In genomic region chr16:3569851-3570250, GRCh38 we compare ENCODE assay signal across 15 cellular contexts. TPM values are rescaled to one million over a fixed set of nuclear protein-coding genes. Genes with fewer than 3 reads are reported as not detected.
DNase-seq lines count a peak whose midpoint lies in the region; ATAC-seq, FAIRE-seq and TF ChIP-seq lines count a peak whose summit lies in the region.
"Had no signal": no experiment of that assay in that cellular context is flagged by ENCODE, and none has a peak within 500 bp of the region (broad histone marks: within the 10 kb centered on the region; RNA-seq: fewer than 3 reads in every experiment).

No MANE protein-coding gene starts in this region.

- H3K23me2 ChIP-seq in H1 (ENCODE audit: low read depth, low read length), result no peaks in the 10 kb centered on the region

- no peak overlapping the region for H2BK12ac ChIP-seq in H1 (ENCODE audit: low read depth, low read length)

- H3K4me2 ChIP-seq in H1 (ENCODE audit: insufficient read depth in 1 of 2, low read depth in 2 of 2, low read length in 2 of 2), result no peak overlapping the region
- H3K4me2 ChIP-seq: BLaER1 treated with 17β-estradiol and CSF1 and Interleukin-3, amounts not matched to agents 10 nM and 100 nM had no signal

- no peak overlapping the region for H3K56ac ChIP-seq in H1 (replicated peaks; ENCODE audit: insufficient read length, low read depth, low read length)

- no peak for TF ChIP-seq POLR2A in H1 (IDR thresholded peaks at IDR 0.05; ENCODE audit: control extremely low read depth in 1 of 2, low read depth in 2 of 2, low read length in 2 of 2)

- TF ChIP-seq RAD21 in H1 (IDR thresholded peaks at IDR 0.05 in 1 of 2, conservative IDR thresholded peaks at IDR 0.05 in 1 of 2; ENCODE audit: low read depth in 2 of 2, low read length in 2 of 2), result no peak

- H3K9me3 ChIP-seq in H1 (ENCODE audit: insufficient read depth in 2 of 2, low read depth in 1 of 2, low read length in 1 of 2), result 0 out of 4 replicates have a peak, but pooled peaks cover 4 to 6% of the 10 kb centered on the region in 2 experiments

- ATAC-seq in natural killer cell (no peak), HG02571 (IDR thresholded peaks at IDR 0.05; ENCODE audit: unreplicated experiment) (no peak)
- no peak for ATAC-seq in natural killer cell treated with Interleukin-12 subunit alpha and Interleukin-12 subunit beta and Interleukin-15 and Interleukin-18, amount 100 ng/mL, for 72 hours
- ATAC-seq in activated T-helper 17 cell treated with anti-CD3 and anti-CD28 coated beads, Interleukin-2, amount 50 U/mL, for 72 hours (replicated peaks), result no peak
- no peak for ATAC-seq in stimulated activated naive B cell treated with anti-CD40 and anti-IgM and Interleukin-4, amounts not matched to agents 10 μg/mL and 1 μg/mL and 100 μg/mL, for 72 hours (replicated peaks)

- no peaks in the 10 kb centered on the region for H3K79me2 ChIP-seq in H1 (ENCODE audit: control insufficient read depth in 1 of 2, insufficient read depth in 2 of 2, low read length in 2 of 2)

- H3K36me3 Mint-ChIP-seq in natural killer cell, result peaks cover 9% of the 10 kb centered on the region
- peaks cover 9% of the 10 kb centered on the region for H3K36me3 Mint-ChIP-seq in natural killer cell treated with Interleukin-12 subunit alpha and Interleukin-12 subunit beta and Interleukin-15 and Interleukin-18, amount 100 ng/mL, for 72 hours
- peaks cover 59% of the 10 kb centered on the region for H3K36me3 Mint-ChIP-seq in activated T-helper 17 cell treated with anti-CD3 and anti-CD28 coated beads, Interleukin-2, amount 50 U/mL, for 72 hours (ENCODE audit: low read depth)
- peaks cover 13 to 23% of the 10 kb centered on the region in 2 donors for H3K36me3 Mint-ChIP-seq in stimulated activated naive B cell treated with anti-CD40 and anti-IgM and Interleukin-4, amounts not matched to agents 10 μg/mL and 1 μg/mL and 100 μg/mL, for 72 hours

- H3K4me3 ChIP-seq in H1 (ENCODE audit: extremely low read depth in 1 of 4, insufficient read depth in 2 of 4, low read depth in 3 of 4, low read length in 4 of 4), result no peak overlapping the region

- 93% methylated on average over 2 of the region's 2 CpGs; no CpG with 5 or more reads in 1 of the 2 experiments for WGBS in H1 (ENCODE audit: extremely low coverage in 1 of 2, insufficient coverage in 1 of 2, insufficient read length in 1 of 2, insufficient replicate concordance in 2 of 2, low coverage in 1 of 2, low lambda C conversion rate in 2 of 2, missing lambda C conversion rate in 1 of 2), 2 experiments

- no peak overlapping the region for H4K8ac ChIP-seq in H1 (ENCODE audit: extremely low read depth, insufficient read depth, low read length)

- no peak overlapping the region for H3K23ac ChIP-seq in H1 (ENCODE audit: insufficient read length)

- H3K27me3 Mint-ChIP-seq in natural killer cell (ENCODE audit: low read depth in 2 of 2), result no peaks in the 10 kb centered on the region
- no peaks in the 10 kb centered on the region for H3K27me3 Mint-ChIP-seq in natural killer cell treated with Interleukin-12 subunit alpha and Interleukin-12 subunit beta and Interleukin-15 and Interleukin-18, amount 100 ng/mL, for 72 hours
- no peaks in the 10 kb centered on the region for H3K27me3 Mint-ChIP-seq in activated T-helper 17 cell treated with anti-CD3 and anti-CD28 coated beads, Interleukin-2, amount 50 U/mL, for 72 hours
- no peaks in the 10 kb centered on the region for H3K27me3 Mint-ChIP-seq in stimulated activated naive B cell treated with anti-CD40 and anti-IgM and Interleukin-4, amounts not matched to agents 10 μg/mL and 1 μg/mL and 100 μg/mL, for 72 hours
- H3K27me3 Mint-ChIP-seq: B cell had no signal

- POLR2A ChIA-PET in H1 (lab: Charles Lee; ENCODE audit: partially characterized antibody), result interaction anchor here (0.8 kb wide), 1 partner anchor 10 kb away, joined by 3 read pairs; no protein-coding TSS in a partner anchor

- no peak overlapping the region for H3K4me3 Mint-ChIP-seq in natural killer cell
- H3K4me3 Mint-ChIP-seq in natural killer cell treated with Interleukin-12 subunit alpha and Interleukin-12 subunit beta and Interleukin-15 and Interleukin-18, amount 100 ng/mL, for 72 hours, result no peak overlapping the region
- H3K4me3 Mint-ChIP-seq in activated T-helper 17 cell treated with anti-CD3 and anti-CD28 coated beads, Interleukin-2, amount 50 U/mL, for 72 hours, result no peak overlapping the region
- no peak overlapping the region for H3K4me3 Mint-ChIP-seq in stimulated activated naive B cell treated with anti-CD40 and anti-IgM and Interleukin-4, amounts not matched to agents 10 μg/mL and 1 μg/mL and 100 μg/mL, for 72 hours
- H3K4me3 Mint-ChIP-seq: B cell, H9 had no signal

- H3K18ac ChIP-seq in H1 (ENCODE audit: extremely low read depth, low read length), result no peak overlapping the region

- H3K4me1 Mint-ChIP-seq in natural killer cell, result peaks cover 22 to 26% of the 10 kb centered on the region in 2 donors
- H3K4me1 Mint-ChIP-seq in natural killer cell treated with Interleukin-12 subunit alpha and Interleukin-12 subunit beta and Interleukin-15 and Interleukin-18, amount 100 ng/mL, for 72 hours (ENCODE audit: low read depth in 2 of 2), result peaks cover 7 to 13% of the 10 kb centered on the region in 2 donors
- H3K4me1 Mint-ChIP-seq in activated T-helper 17 cell treated with anti-CD3 and anti-CD28 coated beads, Interleukin-2, amount 50 U/mL, for 72 hours, result no peaks in the 10 kb centered on the region
- H3K4me1 Mint-ChIP-seq in stimulated activated naive B cell treated with anti-CD40 and anti-IgM and Interleukin-4, amounts not matched to agents 10 μg/mL and 1 μg/mL and 100 μg/mL, for 72 hours, result peaks cover 3 to 6% of the 10 kb centered on the region in 2 donors

- no peak for TF ChIP-seq EP300 in H1 (IDR thresholded peaks at IDR 0.05; ENCODE audit: borderline replicate concordance in 1 of 2, low read depth in 2 of 2, low read length in 2 of 2)

- no peak overlapping the region for H2BK15ac ChIP-seq in H1 (ENCODE audit: low read length)

- no peak for TF ChIP-seq CTCF in natural killer cell (IDR thresholded peaks at IDR 0.05)
- no peak for TF ChIP-seq CTCF in H1 (IDR thresholded peaks at IDR 0.05; ENCODE audit: control extremely low read depth in 1 of 3, insufficient read depth in 1 of 3, low read depth in 1 of 3, low read length in 3 of 3)

- no peak for DNase-seq in natural killer cell
- no peak for DNase-seq in natural killer cell treated with Interleukin-12 subunit alpha and Interleukin-12 subunit beta and Interleukin-15 and Interleukin-18, amount 100 ng/mL, for 72 hours (ENCODE audit: low spot score)
- no peak for DNase-seq in H1 (ENCODE audit: low read depth in 1 of 2, low spot score in 2 of 2)
- DNase-seq in stimulated activated naive B cell treated with anti-CD40 and anti-IgM and Interleukin-4, amounts not matched to agents 10 μg/mL and 1 μg/mL and 100 μg/mL, for 72 hours, result no peak
- no peak for DNase-seq in GM19238 (ENCODE audit: insufficient read length, low spot score)
- DNase-seq: Caco-2, GOT3, H9 had no signal

- H2AFZ ChIP-seq in H1 (ENCODE audit: low read length), result no peak overlapping the region

- H3K14ac ChIP-seq in H1 (ENCODE audit: insufficient read length), result no peak overlapping the region

- H3K27me3 ChIP-seq in H1 (replicated peaks in 1 of 4; ENCODE audit: control insufficient read depth in 3 of 4, extremely low read depth in 1 of 4, insufficient read depth in 3 of 4, low read length in 3 of 4), result no peaks in the 10 kb centered on the region
- H3K27me3 ChIP-seq: BLaER1 treated with 17β-estradiol and CSF1 and Interleukin-3, amounts not matched to agents 10 nM and 100 nM had no signal

- no peak overlapping the region for H2BK20ac ChIP-seq in H1 (ENCODE audit: low read length)

- no peak for FAIRE-seq in H1 (lab: Jason Lieb, UNC)
- FAIRE-seq: D721Med, G401.6, GM12891 had no signal

- peak overlapping the region; percentile 74 to 77 for H3K27ac Mint-ChIP-seq in natural killer cell
- H3K27ac Mint-ChIP-seq in natural killer cell treated with Interleukin-12 subunit alpha and Interleukin-12 subunit beta and Interleukin-15 and Interleukin-18, amount 100 ng/mL, for 72 hours, result no peak overlapping the region
- peak overlapping the region; percentile 53 for H3K27ac Mint-ChIP-seq in activated T-helper 17 cell treated with anti-CD3 and anti-CD28 coated beads, Interleukin-2, amount 50 U/mL, for 72 hours
- H3K27ac Mint-ChIP-seq in stimulated activated naive B cell treated with anti-CD40 and anti-IgM and Interleukin-4, amounts not matched to agents 10 μg/mL and 1 μg/mL and 100 μg/mL, for 72 hours, result no peak overlapping the region
- H3K27ac Mint-ChIP-seq: B cell, H9 had no signal

- H4K91ac ChIP-seq in H1 (replicated peaks; ENCODE audit: insufficient read length, low read length), result no peak overlapping the region

- no peaks in the 10 kb centered on the region for H4K20me1 ChIP-seq in H1 (replicated peaks in 1 of 2; ENCODE audit: control insufficient read depth in 1 of 2, insufficient read depth in 2 of 2, low read length in 2 of 2)

- no peak overlapping the region for H3K9ac ChIP-seq in H1 (replicated peaks in 1 of 4; ENCODE audit: extremely low read depth in 1 of 4, low read depth in 3 of 4, low read length in 3 of 4)
- H3K9ac ChIP-seq: BLaER1 treated with 17β-estradiol and CSF1 and Interleukin-3, amounts not matched to agents 10 nM and 100 nM had no signal

- H2BK5ac ChIP-seq in H1 (ENCODE audit: low read depth, low read length), result no peak overlapping the region

- intact Hi-C loops in natural killer cell (cut with micrococcal nuclease), result no loop called here

- CTCF ChIA-PET in H1 (lab: Charles Lee; ENCODE audit: partially characterized antibody), result interaction anchor here (0.8 kb wide), 1 partner anchor 60 kb away, joined by 3 read pairs; no protein-coding TSS in a partner anchor

- peaks cover 3 to 4% of the 10 kb centered on the region in 2 donors for H3K9me3 Mint-ChIP-seq in natural killer cell
- H3K9me3 Mint-ChIP-seq in natural killer cell treated with Interleukin-12 subunit alpha and Interleukin-12 subunit beta and Interleukin-15 and Interleukin-18, amount 100 ng/mL, for 72 hours, result peaks cover 6% of the 10 kb centered on the region
- no peaks in the 10 kb centered on the region for H3K9me3 Mint-ChIP-seq in activated T-helper 17 cell treated with anti-CD3 and anti-CD28 coated beads, Interleukin-2, amount 50 U/mL, for 72 hours
- peaks cover 5 to 7% of the 10 kb centered on the region in 2 donors for H3K9me3 Mint-ChIP-seq in stimulated activated naive B cell treated with anti-CD40 and anti-IgM and Interleukin-4, amounts not matched to agents 10 μg/mL and 1 μg/mL and 100 μg/mL, for 72 hours

- H4K5ac ChIP-seq in H1 (ENCODE audit: insufficient read length, low read depth, low read length), result no peak overlapping the region

- no peaks in the 10 kb centered on the region for H3K36me3 ChIP-seq in H1 (ENCODE audit: control insufficient read depth in 2 of 4, insufficient read depth in 4 of 4, low read length in 3 of 4)

- peaks cover 0 to 4% (median 2%) of the 10 kb centered on the region in 4 experiments; a peak in 2 of 7 replicates for H3K4me1 ChIP-seq in H1 (replicated peaks in 1 of 4; ENCODE audit: control insufficient read depth in 3 of 4, insufficient read depth in 4 of 4, low read length in 3 of 4)
- H3K4me1 ChIP-seq: Caco-2 had no signal

- no peak overlapping the region for H3K4ac ChIP-seq in H1 (replicated peaks; ENCODE audit: insufficient read length, low read depth, low read length)

- H2BK120ac ChIP-seq in H1 (replicated peaks; ENCODE audit: low read depth, low read length), result no peak overlapping the region

- H3K79me1 ChIP-seq in H1 (ENCODE audit: low read depth, low read length), result no peaks in the 10 kb centered on the region

- no peak overlapping the region for H3K27ac ChIP-seq in H1 (ENCODE audit: low read depth, low read length)
- H3K27ac ChIP-seq: BLaER1 treated with 17β-estradiol and CSF1 and Interleukin-3, amounts not matched to agents 10 nM and 100 nM had no signal

- H2AK5ac ChIP-seq in H1 (ENCODE audit: low read depth, low read length), result no peak overlapping the region

RNA-seq across cellular contexts. Expression of gene NLRC3, which starts 7.4 kb away (rescaled TPM):
- 100 to 1,000 TPM in 2 of 3 donors, 10 to 100 TPM in 1; 98.8 to 145 (median 133) TPM for total RNA-seq in natural killer cell
- 10 to 100 TPM; 48.3 to 61.8 TPM for total RNA-seq in natural killer cell treated with Interleukin-12 subunit alpha and Interleukin-12 subunit beta and Interleukin-15 and Interleukin-18, amount 100 ng/mL, for 72 hours
- 10 to 100 TPM; 36.8 to 49.1 TPM for total RNA-seq in activated T-helper 17 cell treated with anti-CD3 and anti-CD28 coated beads, Interleukin-2, amount 50 U/mL, for 72 hours
- total RNA-seq in H1 (2021; fragmentation: NEBNext Ultra II Directional; extraction: Animal tissue kit (Norgen Biotek cat#: 25700)), result 0.20 and 0.21 TPM in 2 replicates
- polyA plus RNA-seq in H1 (2011; rRNA removed), result 0.18 and 0.25 TPM in 2 replicates
- 0.26 TPM for polyA plus RNA-seq in H1 (2011; cell fraction: cytosol; rRNA removed)
- 0.76 TPM for polyA plus RNA-seq in H1 (2011; cell fraction: nucleus; rRNA removed)
- 0.31 to 0.40 TPM (median 0.34 TPM) in 4 replicates for polyA plus RNA-seq in H1 (2012, experiment 1 of 2)
- polyA plus RNA-seq in H1 (2012, experiment 2 of 2), result 0.08 TPM
- 0.06 TPM for polyA plus RNA-seq in H1 (2013, experiment 1 of 2)
- 0.04 TPM for polyA plus RNA-seq in H1 (2013, experiment 2 of 2)
- 0.20 and 0.25 TPM in 2 replicates for polyA minus RNA-seq in H1 (2011; rRNA and poly(A)+ RNA removed)
- 0.29 TPM for polyA minus RNA-seq in H1 (2011; cell fraction: cytosol; rRNA and poly(A)+ RNA removed)
- polyA minus RNA-seq in H1 (2011; cell fraction: nucleus; rRNA and poly(A)+ RNA removed), result 0.30 TPM
- total RNA-seq: Caco-2 had no signal

RNA-seq across cellular contexts. Expression of gene SLX4, which starts 41.6 kb away (rescaled TPM):
- total RNA-seq in natural killer cell, result 10 to 100 TPM; 13.5 to 18.6 (median 15.5) TPM
- 10 to 100 TPM; 13.4 to 18.4 TPM for total RNA-seq in natural killer cell treated with Interleukin-12 subunit alpha and Interleukin-12 subunit beta and Interleukin-15 and Interleukin-18, amount 100 ng/mL, for 72 hours
- total RNA-seq in activated T-helper 17 cell treated with anti-CD3 and anti-CD28 coated beads, Interleukin-2, amount 50 U/mL, for 72 hours, result 10 to 100 TPM; 10.8 to 14.5 TPM
- total RNA-seq in H1 (2021; fragmentation: NEBNext Ultra II Directional; extraction: Animal tissue kit (Norgen Biotek cat#: 25700)), result 10.9 and 11.4 TPM in 2 replicates
- polyA plus RNA-seq in H1 (2011; rRNA removed), result 4.4 and 6.1 TPM in 2 replicates
- polyA plus RNA-seq in H1 (2011; cell fraction: cytosol; rRNA removed), result 3.9 TPM
- 13.0 TPM for polyA plus RNA-seq in H1 (2011; cell fraction: nucleus; rRNA removed)
- 6.0 to 7.5 TPM (median 6.9 TPM) in 4 replicates for polyA plus RNA-seq in H1 (2012, experiment 1 of 2)
- polyA plus RNA-seq in H1 (2012, experiment 2 of 2), result 3.7 TPM
- 7.0 TPM for polyA plus RNA-seq in H1 (2013, experiment 1 of 2)
- 6.7 TPM for polyA plus RNA-seq in H1 (2013, experiment 2 of 2)
- 6.8 and 7.2 TPM in 2 replicates for polyA minus RNA-seq in H1 (2011; rRNA and poly(A)+ RNA removed)
- polyA minus RNA-seq in H1 (2011; cell fraction: cytosol; rRNA and poly(A)+ RNA removed), result 9.0 TPM
- polyA minus RNA-seq in H1 (2011; cell fraction: nucleus; rRNA and poly(A)+ RNA removed), result 11.1 TPM

Comparison
In these comparisons a context has a peak if more than half of its experiments do, and no peak if none do; other contexts are left out.
1. H3K27ac Mint-ChIP-seq: peak in natural killer cell (2 of 2) and activated T-helper 17 cell treated with anti-CD3 and anti-CD28 coated beads, Interleukin-2, amount 50 U/mL, for 72 hours (single experiment); none in natural killer cell treated with Interleukin-12 subunit alpha and Interleukin-12 subunit beta and Interleukin-15 and Interleukin-18, amount 100 ng/mL, for 72 hours (0 of 2) and stimulated activated naive B cell treated with anti-CD40 and anti-IgM and Interleukin-4, amounts not matched to agents 10 μg/mL and 1 μg/mL and 100 μg/mL, for 72 hours (single experiment).
2. RNA of gene NLRC3, which starts 7.4 kb away (total RNA-seq): 98.8 to 145 TPM in natural killer cell, 48.3 to 61.8 TPM in natural killer cell treated with Interleukin-12 subunit alpha and Interleukin-12 subunit beta and Interleukin-15 and Interleukin-18, amount 100 ng/mL, for 72 hours and 36.8 to 49.1 TPM in activated T-helper 17 cell treated with anti-CD3 and anti-CD28 coated beads, Interleukin-2, amount 50 U/mL, for 72 hours; 0.20 to 0.21 TPM in H1; every median in the first group is over 10 times any median in the second.